Comparison of ENCODE assay signal across 27 cellular contexts in the genomic region with DNA sequence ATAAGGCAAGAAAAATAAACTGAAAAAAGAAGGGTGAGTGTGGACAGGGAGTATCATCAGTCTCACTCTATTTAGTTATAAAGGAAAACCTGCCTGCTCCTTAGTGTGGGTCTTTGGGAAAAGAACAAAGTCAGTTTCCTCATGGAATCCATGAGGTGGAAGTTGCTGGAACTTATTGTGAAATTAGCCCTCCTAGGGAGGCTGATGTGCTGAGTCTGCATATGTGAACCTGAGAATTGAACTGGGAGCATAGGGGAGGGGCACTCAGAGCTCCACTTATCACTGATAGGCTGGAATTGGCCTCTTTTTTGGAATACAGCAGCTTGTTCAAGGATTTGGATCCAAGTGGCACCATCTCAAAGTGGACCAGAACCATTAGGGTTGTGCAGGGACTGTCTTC.
"Had no signal": no experiment of that assay in that cellular context is flagged by ENCODE, and none has a peak within 500 bp of the region (broad histone marks: within the 10 kb centered on the region; RNA-seq: fewer than 3 reads in every experiment).

No MANE protein-coding gene starts in this region.

- H3K9ac ChIP-seq: SK-N-SH had no signal

- ATAC-seq: activated CD8-positive, alpha-beta T cell treated with anti-CD3 and anti-CD28 coated beads, Interleukin-2, amount 10 ng/mL, durations not matched to agents 7 days and 5 days; body of pancreas; PC-3 had no signal

- DNase-seq: activated B cell treated with CpG ODN at 0.5 μM for 24 hours; activated CD4-positive, alpha-beta T cell treated with anti-CD3 and anti-CD28 coated beads for 1 hour; activated CD4-positive, alpha-beta T cell treated with anti-CD3 and anti-CD28 coated beads, Interleukin-2, amount 10 ng/mL, durations not matched to agents 24 days and 14 days; activated CD4-positive, alpha-beta T cell treated with anti-CD3 and anti-CD28 coated beads, Interleukin-2, amount 50 U/mL, for 4 hours; activated CD8-positive, alpha-beta T cell treated with anti-CD3 and anti-CD28 coated beads, Interleukin-2, amount 10 ng/mL, durations not matched to agents 7 days and 5 days; activated gamma-delta T cell; activated naive CD4-positive, alpha-beta T cell treated with Interleukin-2 at 50 U/mL for 16 hours; activated naive CD8-positive, alpha-beta T cell treated with anti-CD3 and anti-CD28 coated beads, Interleukin-2, amount 10 ng/mL, durations not matched to agents 7 days and 5 days; activated T-cell treated with anti-CD3 and anti-CD28 coated beads, Interleukin-2, amount 50 U/mL, for 24 hours; body of pancreas; NCI-H1105; NCI-H1417 treated with DMSO at 0.1 percent for 48 hours; NCI-H1694; NCI-H1930; NCI-H2081 treated with DMSO at 0.1 percent for 48 hours; NCI-H345; NCI-H524 treated with DMSO at 0.1 percent for 48 hours; NCI-H748 treated with DMSO at 0.1 percent for 48 hours; NK-92 treated with Interleukin-12 subunit alpha and Interleukin-12 subunit beta, amount 100 ng/mL, for 24 hours; PC-3; Peyer's patch; RPMI8226; SHP77 treated with DMSO at 0.1 percent for 48 hours; SK-N-SH had no signal

- FAIRE-seq: astrocyte had no signal

- H3K27me3 ChIP-seq: body of pancreas, cardiac muscle cell, Peyer's patch, SJSA1 had no signal

- H3K36me3 ChIP-seq: cardiac muscle cell, Peyer's patch, SJSA1 had no signal

- H3K4me3 ChIP-seq: body of pancreas, cardiac muscle cell, Peyer's patch, SJSA1 had no signal

- H3K9me3 ChIP-seq: body of pancreas, Peyer's patch, SJSA1, SK-N-SH had no signal

- H3K4me1 ChIP-seq: Peyer's patch, SJSA1 had no signal

- H3K4me2 ChIP-seq: SK-N-SH had no signal

- H3K27ac ChIP-seq: body of pancreas, cardiac muscle cell, Peyer's patch, SJSA1 had no signal
